In the genomic region with DNA sequence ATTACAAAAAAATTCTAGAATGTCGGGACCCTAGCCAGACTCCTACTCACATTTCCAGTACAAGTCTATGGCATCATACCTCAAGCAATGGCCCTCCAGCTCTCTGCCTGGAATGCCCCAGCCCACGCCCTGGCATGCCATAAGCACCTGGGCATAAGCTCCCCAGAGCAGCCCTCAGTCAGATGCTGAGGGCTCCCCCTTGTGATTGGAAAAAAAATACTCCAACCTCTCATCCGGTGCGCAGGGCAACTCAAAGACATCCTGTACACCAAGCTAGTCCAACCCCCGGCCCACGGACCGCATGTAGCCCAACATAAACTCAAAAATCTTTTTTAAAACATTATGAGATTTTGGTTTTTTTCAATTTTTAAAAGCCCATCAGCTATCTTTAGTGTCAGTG, we compare ENCODE assay signal across 8 cellular contexts.
DNase-seq lines count a peak whose midpoint lies in the region; ATAC-seq and TF ChIP-seq lines count a peak whose summit lies in the region.

No MANE protein-coding gene starts in this region.

- peak; percentile 38 to 47 for DNase-seq in Caco-2
- DNase-seq in NOMO-1 (lab: John Stamatoyannopoulos, UW; ENCODE audit: unreplicated experiment in 2 of 2): peak; percentile 31 to 34
- peak; percentile 4 to 55 for DNase-seq in dermis microvascular lymphatic vessel endothelial cell (ENCODE audit: low read depth in 2 of 2)
- peak; percentile 19 for DNase-seq in nephron progenitor cell
- DNase-seq in superior temporal gyrus (ENCODE audit: extremely low spot score): no peak
- DNase-seq in T-helper 17 cell: no peak

- H3K4me1 Mint-ChIP-seq in Caco-2 (ENCODE audit: low read depth, unreplicated experiment): no peaks in the 10 kb centered on the region
- H3K4me1 Mint-ChIP-seq in nephron progenitor cell: no peaks in the 10 kb centered on the region
- peaks cover 2% of the 10 kb centered on the region for H3K4me1 Mint-ChIP-seq in T-helper 17 cell

- H3K27ac Mint-ChIP-seq in Caco-2 (ENCODE audit: unreplicated experiment): no peak overlapping the region
- H3K27ac Mint-ChIP-seq in nephron progenitor cell: no peak overlapping the region
- no peak overlapping the region for H3K27ac Mint-ChIP-seq in T-helper 17 cell

- CTCF ChIA-PET in Caco-2 (lab: Charles Lee): interaction anchor here (0.6 to 1.1 kb wide), 3 partner anchors 120 to 378 kb away, joined by 3 to 9 read pairs (median 3); no protein-coding TSS in a partner anchor

- H3K36me3 Mint-ChIP-seq in Caco-2 (ENCODE audit: insufficient read depth, unreplicated experiment) (no peaks in the 10 kb centered on the region), nephron progenitor cell (ENCODE audit: low read depth) (no peaks in the 10 kb centered on the region), T-helper 17 cell (ENCODE audit: low read depth) (no peaks in the 10 kb centered on the region)

- H3K4me3 ChIP-seq in Caco-2 (ENCODE audit: low read depth, low read length): no peak overlapping the region

- ATAC-seq in GM18519 (IDR thresholded peaks at IDR 0.05; ENCODE audit: low FRiP score, unreplicated experiment) (peak; percentile 99), HG02973 (IDR thresholded peaks at IDR 0.05; ENCODE audit: unreplicated experiment) (peak; percentile 94), T-helper 17 cell (no peak)

- H3K9me3 ChIP-seq in Caco-2 (no peaks in the 10 kb centered on the region), T-helper 17 cell (ENCODE audit: control insufficient read depth, low read length, poor library complexity, severe bottlenecking) (no peaks in the 10 kb centered on the region)

- H3K9me3 Mint-ChIP-seq in Caco-2 (ENCODE audit: unreplicated experiment): no peaks in the 10 kb centered on the region
- H3K9me3 Mint-ChIP-seq in nephron progenitor cell: peaks cover 7% of the 10 kb centered on the region

- intact Hi-C loops in Caco-2 (cut with micrococcal nuclease; ENCODE audit: unreplicated experiment): loop anchor here (1.0 kb wide), 1 partner anchor 120 kb away; no protein-coding TSS in a partner anchor

- H3K36me3 ChIP-seq in Caco-2 (ENCODE audit: control insufficient read depth, insufficient read depth, low read length): no peaks in the 10 kb centered on the region

- POLR2A ChIA-PET in Caco-2 (lab: Charles Lee): no interaction called here

- BruUV-seq in Caco-2 (replicated peaks; lab: Mats Ljungman, UMichigan): no TSS peak

- no peaks in the 10 kb centered on the region for H3K27me3 ChIP-seq in Caco-2 (replicated peaks; ENCODE audit: control insufficient read depth, insufficient read depth, low read length)

- no peaks in the 10 kb centered on the region for H3K4me1 ChIP-seq in Caco-2

- H3K27me3 Mint-ChIP-seq in Caco-2 (ENCODE audit: insufficient read depth, unreplicated experiment): no peaks in the 10 kb centered on the region
- H3K27me3 Mint-ChIP-seq in nephron progenitor cell (ENCODE audit: low read depth, poor library complexity): peaks cover 4% of the 10 kb centered on the region
- H3K27me3 Mint-ChIP-seq in T-helper 17 cell: peaks cover 6% of the 10 kb centered on the region

- peak in 1 of 2 experiments; percentile 25 for TF ChIP-seq CTCF in Caco-2 (IDR thresholded peaks at IDR 0.05; ENCODE audit: insufficient read depth in 1 of 2, low read depth in 1 of 2, low read length in 1 of 2, severe bottlenecking in 1 of 2, unreplicated experiment in 1 of 2)
- peak; percentile 35 for TF ChIP-seq CTCF in nephron progenitor cell (IDR thresholded peaks at IDR 0.05)

- H3K4me3 Mint-ChIP-seq in Caco-2 (ENCODE audit: unreplicated experiment): no peak overlapping the region
- no peak overlapping the region for H3K4me3 Mint-ChIP-seq in nephron progenitor cell
- H3K4me3 Mint-ChIP-seq in T-helper 17 cell: no peak overlapping the region

Comparison
In these comparisons a context has a peak if more than half of its experiments do, and no peak if none do; other contexts are left out.
1. DNase-seq: peak in Caco-2 (2 of 2), NOMO-1 (2 of 2), dermis microvascular lymphatic vessel endothelial cell (2 of 2) and nephron progenitor cell (single experiment); none in superior temporal gyrus (single experiment) and T-helper 17 cell (0 of 3).